18 cellular contexts compared by ENCODE assay signal in the genomic region with DNA sequence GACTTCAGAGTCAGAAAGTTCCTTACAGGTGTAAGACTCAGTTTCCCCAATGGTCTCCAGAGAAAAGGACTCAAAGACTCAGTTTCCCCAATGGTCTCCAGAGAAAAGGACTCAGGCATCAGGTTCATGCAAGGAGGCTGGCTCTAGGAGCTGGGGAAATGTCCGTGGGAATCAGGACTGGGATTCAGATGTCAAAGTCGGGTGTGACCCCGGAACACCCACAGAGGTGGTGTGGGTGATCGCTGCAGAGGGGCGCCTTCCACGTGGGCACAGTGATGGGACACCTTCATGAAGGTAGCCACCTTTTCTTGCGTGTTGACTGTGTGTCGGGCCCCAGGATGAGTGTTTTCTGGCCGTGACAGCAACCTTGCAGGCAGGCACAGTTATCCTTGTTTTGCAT.
"Had no signal": no experiment of that assay in that cellular context is flagged by ENCODE, and none has a peak within 500 bp of the region (broad histone marks: within the 10 kb centered on the region; RNA-seq: fewer than 3 reads in every experiment).

No MANE protein-coding gene starts in this region.

- H3K27ac ChIP-seq: Peyer's patch had no signal

- DNase-seq: activated B cell treated with CpG ODN at 0.5 μM for 24 hours; activated CD4-positive, alpha-beta memory T cell treated with anti-CD3 and anti-CD28 coated beads for 36 hours; activated CD4-positive, alpha-beta T cell treated with anti-CD3 and anti-CD28 coated beads for 1 hour; activated CD4-positive, alpha-beta T cell treated with anti-CD3 and anti-CD28 coated beads, Interleukin-2, amount 10 ng/mL, durations not matched to agents 7 days and 5 days; activated effector memory CD4-positive, alpha-beta T cell treated with Interleukin-2 at 50 U/mL for 16 hours; activated naive CD4-positive, alpha-beta T cell; activated T-cell treated with anti-CD3 and anti-CD28 coated beads, Interleukin-2, amount 50 U/mL, for 24 hours; amygdala; IMR-90; Kasumi-1; KBM-7; NCI-H1436 treated with DMSO at 0.1 percent for 48 hours; NCI-H187; NCI-H2081; NCI-H510A treated with DMSO at 0.1 percent for 48 hours; SHP77 treated with DMSO at 0.1 percent for 48 hours; T-helper 9 cell had no signal

- H3K36me3 ChIP-seq: Peyer's patch had no signal

- H3K27me3 ChIP-seq: Peyer's patch had no signal

- H3K4me1 ChIP-seq: Peyer's patch had no signal

- H3K4me3 ChIP-seq: Peyer's patch had no signal

- H3K9me3 ChIP-seq: Peyer's patch had no signal
